ENCODE assay signal across 18 cellular contexts in the genomic region with DNA sequence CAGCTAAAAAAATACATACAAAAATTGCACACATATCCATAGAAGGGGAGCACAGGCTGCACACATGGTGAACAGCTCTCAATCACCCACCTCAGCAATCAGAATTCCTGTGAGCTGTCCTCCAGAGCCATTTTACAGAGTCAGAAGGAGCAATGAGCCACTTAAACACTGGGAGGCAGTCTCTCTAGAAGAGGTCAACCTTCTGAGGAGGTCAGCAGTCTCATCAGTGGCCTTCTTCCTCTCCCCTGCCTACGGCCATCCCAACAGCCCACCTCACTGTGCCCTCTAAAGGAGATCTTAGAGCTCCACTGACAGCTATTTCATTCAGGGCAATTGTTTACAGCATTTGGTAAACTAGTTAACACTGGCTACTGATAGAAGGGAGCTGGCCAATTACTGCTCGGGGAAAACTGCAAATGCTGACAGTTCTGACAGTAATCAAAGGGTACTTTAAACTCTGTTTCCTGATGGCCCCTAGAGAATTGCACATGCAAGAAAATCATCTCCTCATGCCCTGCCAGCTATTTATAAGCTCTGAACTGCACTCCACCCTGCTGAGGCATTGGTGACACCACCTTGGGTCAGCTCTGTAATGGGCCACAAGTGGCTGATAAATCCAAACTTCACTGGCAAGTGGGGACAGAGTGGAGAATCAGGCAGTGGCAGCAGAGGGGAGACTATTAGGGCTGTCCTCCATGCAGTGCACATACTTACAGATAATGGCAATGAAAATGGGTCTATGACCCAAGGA. TPM values are rescaled to one million over a fixed set of nuclear protein-coding genes. Genes with fewer than 3 reads are reported as not detected.
DNase-seq lines count a peak whose midpoint lies in the region; ATAC-seq, FAIRE-seq and TF ChIP-seq lines count a peak whose summit lies in the region.
"Had no signal": no experiment of that assay in that cellular context is flagged by ENCODE, and none has a peak within 500 bp of the region (broad histone marks: within the 10 kb centered on the region; RNA-seq: fewer than 3 reads in every experiment).

No MANE protein-coding gene starts in this region.

- H3K4me3 ChIP-seq in cardiac muscle cell (no peak overlapping the region), adipocyte (ENCODE audit: low read length) (no peak overlapping the region), upper lobe of right lung (no peak overlapping the region), body of pancreas (no peak overlapping the region)
- H3K4me3 ChIP-seq: breast epithelium had no signal

- H3K27me3 ChIP-seq in cardiac muscle cell = no peaks in the 10 kb centered on the region
- no peaks in the 10 kb centered on the region for H3K27me3 ChIP-seq in adipocyte (replicated peaks; ENCODE audit: control insufficient read depth, insufficient read depth, low read length)
- H3K27me3 ChIP-seq in upper lobe of right lung = no peaks in the 10 kb centered on the region
- H3K27me3 ChIP-seq in body of pancreas = no peaks in the 10 kb centered on the region
- H3K27me3 ChIP-seq: breast epithelium had no signal

- peaks cover 6% of the 10 kb centered on the region for H3K36me3 ChIP-seq in cardiac muscle cell
- H3K36me3 ChIP-seq in adipocyte (ENCODE audit: control insufficient read depth, insufficient read depth, low read length, severe bottlenecking) = peaks cover 23% of the 10 kb centered on the region
- peaks cover 13% of the 10 kb centered on the region for H3K36me3 ChIP-seq in upper lobe of right lung
- H3K36me3 ChIP-seq in body of pancreas (replicated peaks in 1 of 2; ENCODE audit: insufficient read depth in 1 of 2, low read depth in 2 of 2) = peaks cover 0 to 10% of the 10 kb centered on the region in 2 donors

- FAIRE-seq in HTR-8/SVneo (lab: Jason Lieb, UNC) = no peak

- H3K4me1 ChIP-seq in cardiac muscle cell (ENCODE audit: low read depth) (peaks cover 7% of the 10 kb centered on the region), adipocyte (ENCODE audit: control insufficient read depth, insufficient read depth, low read length) (peaks cover 24% of the 10 kb centered on the region), upper lobe of right lung (peaks cover 2% of the 10 kb centered on the region), body of pancreas (peaks cover 1% of the 10 kb centered on the region)
- H3K4me1 ChIP-seq: breast epithelium had no signal

- DNase-seq in cardiac muscle cell (ENCODE audit: low read depth in 1 of 2, low spot score in 1 of 2) = peak in 1 of 2 donors; percentile 34
- no peak for DNase-seq in Right ventricle myocardium inferior (ENCODE audit: missing footprints)
- DNase-seq in adipocyte (ENCODE audit: low read depth) = no peak
- no peak for DNase-seq in left colon
- no peak for DNase-seq in upper lobe of right lung
- DNase-seq in body of pancreas = no peak
- DNase-seq in activated gamma-delta T cell treated with Interleukin-2 at 50 U/mL for 16 hours = no peak
- no peak for DNase-seq in HTR-8/SVneo (ENCODE audit: insufficient read length, low spot score)
- DNase-seq: 8988T; activated CD8-positive, alpha-beta memory T cell treated with anti-CD3 and anti-CD28 coated beads for 24 hours; NCI-H1048; NCI-H2081; NCI-H510A treated with DMSO at 0.1 percent for 48 hours; posterior cingulate gyrus; SHP77 treated with DMSO at 0.1 percent for 48 hours; T-helper 17 cell had no signal

- peak overlapping the region; percentile 28 for H3K27ac ChIP-seq in cardiac muscle cell
- no peak overlapping the region for H3K27ac ChIP-seq in upper lobe of right lung
- H3K27ac ChIP-seq in body of pancreas = no peak overlapping the region
- H3K27ac ChIP-seq: breast epithelium, KMS-11 had no signal

- 85 to 93% methylated on average over 2 of the region's 2 CpGs for WGBS in body of pancreas, 2 donors

- ATAC-seq in Right ventricle myocardium inferior (no peak), left colon (peak; percentile 82), upper lobe of right lung (peak; percentile 40), body of pancreas (no peak)
- ATAC-seq: T-helper 17 cell had no signal

- H3K9ac ChIP-seq in adipocyte (ENCODE audit: low read length) = peak overlapping the region; percentile 13
- H3K9ac ChIP-seq: KMS-11 had no signal

- no peaks in the 10 kb centered on the region for H3K9me3 ChIP-seq in cardiac muscle cell (ENCODE audit: low read depth)
- H3K9me3 ChIP-seq in adipocyte (ENCODE audit: control insufficient read depth, low read length) = no peaks in the 10 kb centered on the region
- H3K9me3 ChIP-seq in upper lobe of right lung = no peaks in the 10 kb centered on the region
- no peaks in the 10 kb centered on the region for H3K9me3 ChIP-seq in body of pancreas
- H3K9me3 ChIP-seq: breast epithelium had no signal

- intact Hi-C loops in Right ventricle myocardium inferior (cut with DNase I) (no loop called here), left colon (cut with DNase I, micrococcal nuclease) (no loop called here), upper lobe of right lung (cut with DNase I) (no loop called here), body of pancreas (cut with DNase I) (no loop called here)

- TF ChIP-seq CTCF in cardiac muscle cell (IDR thresholded peaks at IDR 0.05; ENCODE audit: low read depth, low read length) (no peak), upper lobe of right lung (IDR thresholded peaks at IDR 0.05) (no peak), body of pancreas (IDR thresholded peaks at IDR 0.05) (no peak)

- TF ChIP-seq POLR2A in body of pancreas (IDR thresholded peaks at IDR 0.05) = no peak

RNA-seq across cellular contexts. Expression of a gene that starts 42.1 kb away (rescaled TPM):
- total RNA-seq in cardiac muscle cell (302 and 316 TPM in 2 replicates), Right ventricle myocardium inferior (98.3 TPM), left colon (100 to 1,000 TPM; 708 to 954 TPM), upper lobe of right lung (359 TPM), body of pancreas (100 to 1,000 TPM in 1 of 2 donors, 10 to 100 TPM in 1; 99.1 to 118 TPM)
- 411 and 427 TPM in 2 replicates for polyA plus RNA-seq in cardiac muscle cell

Comparison
In these comparisons a context has a peak if more than half of its experiments do, and no peak if none do; other contexts are left out.
1. ATAC-seq: peak in left colon (single experiment) and upper lobe of right lung (single experiment); none in Right ventricle myocardium inferior (single experiment) and body of pancreas (single experiment).